In genomic region chr18:23058746-23059440, GRCh38 we compare ENCODE assay signal across 18 cellular contexts.
DNase-seq lines count a peak whose midpoint lies in the region; ATAC-seq and TF ChIP-seq lines count a peak whose summit lies in the region.
"Had no signal": no experiment of that assay in that cellular context is flagged by ENCODE, and none has a peak within 500 bp of the region (broad histone marks: within the 10 kb centered on the region; RNA-seq: fewer than 3 reads in every experiment).

No MANE protein-coding gene starts in this region.

- TF ChIP-seq CTCF in HFFc6 (IDR thresholded peaks at IDR 0.05) (no peak), WERI-Rb-1 (IDR thresholded peaks at IDR 0.05; ENCODE audit: low read depth, low read length) (no peak), osteoblast (IDR thresholded peaks at IDR 0.05; ENCODE audit: extremely low read depth, low read depth, low read length) (no peak)

- H3K27me3 ChIP-seq in WERI-Rb-1 (ENCODE audit: insufficient read depth, low read depth, severe bottlenecking) = no peaks in the 10 kb centered on the region
- H3K27me3 ChIP-seq in osteoblast (ENCODE audit: insufficient read depth, low read length) = no peaks in the 10 kb centered on the region

- H3K27me3 Mint-ChIP-seq in HFFc6 (ENCODE audit: insufficient read depth) = peaks cover 5% of the 10 kb centered on the region; the same call in 1 of the 2 replicates

- ATAC-seq in GM18868 (IDR thresholded peaks at IDR 0.05; ENCODE audit: unreplicated experiment) = no peak
- ATAC-seq: A549, PC-3 had no signal

- peak overlapping the region; percentile 49 for H3K4me3 Mint-ChIP-seq in HFFc6
- H3K4me3 Mint-ChIP-seq: H9 had no signal

- H3K9me3 ChIP-seq in WERI-Rb-1 (ENCODE audit: severe bottlenecking) (peaks cover 9% of the 10 kb centered on the region), osteoblast (ENCODE audit: low read depth, low read length) (no peaks in the 10 kb centered on the region)
- H3K9me3 ChIP-seq: A549 had no signal

- peaks cover 9% of the 10 kb centered on the region for H3K36me3 Mint-ChIP-seq in HFFc6 (ENCODE audit: low read depth)

- DNase-seq in AG20443 (ENCODE audit: low spot score) (peak; percentile 37), HFFc6 (peak; percentile 5), WERI-Rb-1 (peak; percentile 38), osteoblast (ENCODE audit: insufficient read length, low spot score, missing footprints) (peak; percentile 62), T1000 (lab: John Stamatoyannopoulos, UW) (no peak), hippocampal formation (lab: John Stamatoyannopoulos, UW) (no peak), ACHN (no peak)
- DNase-seq: AML-193, DMS79 treated with DMSO at 0.1 percent for 48 hours, H9, KBM-7, NCI-H1694 treated with DMSO at 0.1 percent for 48 hours, NCI-H510A treated with DMSO at 0.1 percent for 48 hours, NCI-H82, PC-3 had no signal

- peak overlapping the region; percentile 70 for H2AFZ ChIP-seq in osteoblast (ENCODE audit: low read length)

- in situ Hi-C loops in ACHN (cut with HindIII; ENCODE audit: low pct_ligation_motif_present, low pct_unique_long_range_greater_than_20kb, low sequenced_read_pairs) = no loop called here

- H3K27ac Mint-ChIP-seq in HFFc6 = peak overlapping the region; percentile 80
- H3K27ac Mint-ChIP-seq: H9 had no signal

- peaks cover 5% of the 10 kb centered on the region; the same call in 1 of the 2 replicates for H3K9me3 Mint-ChIP-seq in HFFc6

- H3K27ac ChIP-seq in WERI-Rb-1 (peak overlapping the region; percentile 46), osteoblast (ENCODE audit: low read depth, low read length) (peak overlapping the region; percentile 8)
- H3K27ac ChIP-seq: A549, C4-2B had no signal

- H3K4me1 ChIP-seq in osteoblast (ENCODE audit: insufficient read depth, low read length) = peaks cover 23% of the 10 kb centered on the region
- H3K4me1 ChIP-seq: A549 had no signal

- no peaks in the 10 kb centered on the region for H3K36me3 ChIP-seq in WERI-Rb-1
- no peaks in the 10 kb centered on the region for H3K36me3 ChIP-seq in osteoblast (ENCODE audit: insufficient read depth, low read length)

- no peaks in the 10 kb centered on the region for H3K79me2 ChIP-seq in osteoblast (ENCODE audit: insufficient read depth, low read length)

- peak overlapping the region; percentile 59 for H3K4me2 ChIP-seq in osteoblast (ENCODE audit: insufficient read depth, low read length)
- H3K4me2 ChIP-seq: A549 had no signal

- peaks cover 43% of the 10 kb centered on the region for H3K4me1 Mint-ChIP-seq in HFFc6 (ENCODE audit: low read depth)

- H3K4me3 ChIP-seq in WERI-Rb-1 (ENCODE audit: low read depth, low read length) = no peak overlapping the region
- no peak overlapping the region for H3K4me3 ChIP-seq in osteoblast (ENCODE audit: insufficient read depth, low read length)
- H3K4me3 ChIP-seq: A549 had no signal

- H4K20me1 ChIP-seq in osteoblast (ENCODE audit: insufficient read depth, low read length) = no peaks in the 10 kb centered on the region

Comparison
In these comparisons a context has a peak if more than half of its experiments do, and no peak if none do; other contexts are left out.
1. DNase-seq: peak in AG20443 (single experiment), HFFc6 (single experiment), WERI-Rb-1 (single experiment) and osteoblast (single experiment); none in T1000 (single experiment), hippocampal formation (0 of 2) and ACHN (single experiment).